ENCODE assay signal across 28 cellular contexts in the genomic region with DNA sequence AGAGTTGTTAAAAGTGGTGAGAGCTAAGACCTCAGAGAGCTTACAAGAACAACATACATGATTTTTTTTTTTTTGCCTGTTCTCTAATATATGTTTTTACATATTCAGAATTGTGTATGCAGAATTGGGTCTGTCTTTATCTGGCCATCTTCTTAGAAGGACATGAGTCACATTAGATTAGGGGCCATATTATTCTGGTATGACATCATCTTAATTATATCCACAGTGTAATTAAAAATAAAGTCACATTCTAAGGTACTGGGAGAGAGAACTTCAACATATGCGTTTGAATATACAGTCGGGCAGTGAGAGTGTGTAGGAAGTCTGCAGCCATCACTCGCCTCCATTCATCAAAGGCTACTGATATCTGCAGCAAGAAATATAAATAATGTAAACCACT.
DNase-seq lines count a peak whose midpoint lies in the region; ATAC-seq, FAIRE-seq and TF ChIP-seq lines count a peak whose summit lies in the region.
"Had no signal": no experiment of that assay in that cellular context is flagged by ENCODE, and none has a peak within 500 bp of the region (broad histone marks: within the 10 kb centered on the region; RNA-seq: fewer than 3 reads in every experiment).

No MANE protein-coding gene starts in this region.

- WGBS in K562 (ENCODE audit: insufficient coverage, low coverage, missing lambda C conversion rate), result 5% methylated on average over 3 of the region's 3 CpGs
- WGBS in smooth muscle cell (ENCODE audit: low lambda C conversion rate), result 29% methylated on average over 3 of the region's 3 CpGs

- H3K4me2 ChIP-seq in GM23338 (no peak overlapping the region), K562 (ENCODE audit: insufficient read depth, low read length) (no peak overlapping the region), smooth muscle cell (peak overlapping the region; percentile 32)
- H3K4me2 ChIP-seq: BLaER1 had no signal

- no TSS peak for BruUV-seq in K562 (replicated peaks; lab: Mats Ljungman, UMichigan)

- no peak for TF ChIP-seq POLR2A in K562 (conservative IDR thresholded peaks at IDR 0.05)

- TF ChIP-seq CTCF in GM23338 (conservative IDR thresholded peaks at IDR 0.05; ENCODE audit: low read depth in 2 of 2), result no peak
- no peak for TF ChIP-seq CTCF in HEK293 (tag by site-specific recombination; IDR thresholded peaks at IDR 0.05)
- no peak for TF ChIP-seq CTCF in K562 (IDR thresholded peaks at IDR 0.05 in 2 of 3, conservative IDR thresholded peaks at IDR 0.05 in 1 of 3; ENCODE audit: insufficient read depth in 2 of 3, low read depth in 1 of 3, low read length in 3 of 3)
- no peak for TF ChIP-seq CTCF in smooth muscle cell (IDR thresholded peaks at IDR 0.05; ENCODE audit: borderline replicate concordance, insufficient read depth, poor library complexity, severe bottlenecking)
- TF ChIP-seq CTCF in omental fat pad (IDR thresholded peaks at IDR 0.05), result no peak
- no peak for TF ChIP-seq CTCF in GM13977 (IDR thresholded peaks at IDR 0.05; ENCODE audit: extremely low read depth, insufficient read depth, missing control alignments)

- H3K27ac ChIP-seq in GM23338 (ENCODE audit: low read depth) (no peak overlapping the region), HEK293 (ENCODE audit: extremely low read depth, low read depth, low read length) (no peak overlapping the region), K562 (ENCODE audit: extremely low read depth, low read depth, low read length) (no peak overlapping the region), smooth muscle cell (ENCODE audit: low read depth) (no peak overlapping the region)
- H3K27ac ChIP-seq: BLaER1 had no signal

- H3K36me3 ChIP-seq in GM23338 (ENCODE audit: insufficient read depth), result no peaks in the 10 kb centered on the region
- H3K36me3 ChIP-seq in HEK293 (ENCODE audit: control insufficient read depth in 2 of 2, insufficient read depth in 1 of 2, low read length in 2 of 2), result no peaks in the 10 kb centered on the region
- H3K36me3 ChIP-seq in K562 (ENCODE audit: control insufficient read depth, insufficient read depth, low read length), result no peaks in the 10 kb centered on the region
- no peaks in the 10 kb centered on the region for H3K36me3 ChIP-seq in smooth muscle cell (ENCODE audit: low read depth)
- H3K36me3 ChIP-seq: BE2C, BLaER1 had no signal

- H3K79me2 ChIP-seq in GM23338 (replicated peaks; ENCODE audit: insufficient read depth) (no peaks in the 10 kb centered on the region), K562 (ENCODE audit: control insufficient read depth, insufficient read depth, low read length) (no peaks in the 10 kb centered on the region), smooth muscle cell (ENCODE audit: low read depth) (no peaks in the 10 kb centered on the region)

- no peak for FAIRE-seq in K562 (lab: Jason Lieb, UNC)
- FAIRE-seq: A204.1, GM12878, GM12892, GM19239 had no signal

- H3K4me3 Mint-ChIP-seq in GM23338, result no peak overlapping the region
- H3K4me3 Mint-ChIP-seq: CD14-positive monocyte; CD4-positive, alpha-beta memory T cell; CD4-positive, CD25-positive, alpha-beta regulatory T cell; CD8-positive, alpha-beta memory T cell had no signal

- in situ Hi-C loops in K562 (cut with MboI), result no loop called here
- in situ Hi-C loops in GM13977 (cut with MboI; ENCODE audit: low pct_unique_long_range_greater_than_20kb, low sequenced_read_pairs, unreplicated experiment), result no loop called here

- POLR2A ChIA-PET in HEK293 (lab: Yijun Ruan, JAX), result no interaction called here
- POLR2A ChIA-PET in K562 (lab: Yijun Ruan, JAX), result no interaction called here

- H3F3A ChIP-seq in GM23338 (replicated peaks; ENCODE audit: low read depth), result no peaks in the 10 kb centered on the region
- no peaks in the 10 kb centered on the region for H3F3A ChIP-seq in smooth muscle cell (ENCODE audit: low read depth)

- H3K27me3 ChIP-seq in GM23338 (ENCODE audit: insufficient read depth) (no peaks in the 10 kb centered on the region), K562 (ENCODE audit: control insufficient read depth in 2 of 2, insufficient read depth in 2 of 2, low read length in 2 of 2) (no peaks in the 10 kb centered on the region), smooth muscle cell (ENCODE audit: low read depth) (no peaks in the 10 kb centered on the region)
- H3K27me3 ChIP-seq: BE2C, BLaER1 had no signal

- H3K27me3 Mint-ChIP-seq in GM23338 (ENCODE audit: insufficient read depth, low read depth, poor library complexity), result no peaks in the 10 kb centered on the region
- H3K27me3 Mint-ChIP-seq: CD4-positive, alpha-beta memory T cell; CD4-positive, CD25-positive, alpha-beta regulatory T cell had no signal

- H3K9me1 ChIP-seq in K562 (ENCODE audit: control insufficient read depth, insufficient read depth, low read length), result no peaks in the 10 kb centered on the region

- CTCF ChIA-PET in HEK293 (lab: Yijun Ruan, JAX) (no interaction called here), K562 (lab: Yijun Ruan, JAX; ENCODE audit: low intra/inter-chr PET ratio) (no interaction called here)

- H3K9me2 ChIP-seq in GM23338 (ENCODE audit: insufficient read depth), result no peaks in the 10 kb centered on the region

- TF ChIP-seq EP300 in K562 (IDR thresholded peaks at IDR 0.05; ENCODE audit: low read length), result no peak

- H3K27ac Mint-ChIP-seq in GM23338, result no peak overlapping the region
- H3K27ac Mint-ChIP-seq: CD4-positive, alpha-beta memory T cell; CD4-positive, CD25-positive, alpha-beta regulatory T cell; CD8-positive, alpha-beta memory T cell had no signal

- H3K4me1 Mint-ChIP-seq in GM23338, result no peaks in the 10 kb centered on the region
- H3K4me1 Mint-ChIP-seq: CD14-positive monocyte; CD4-positive, alpha-beta memory T cell; CD4-positive, CD25-positive, alpha-beta regulatory T cell; CD8-positive, alpha-beta memory T cell had no signal

- 0 out of 2 replicates have a peak overlapping the region, but pooled peaks have one; percentile 43 for H2AFZ ChIP-seq in GM23338
- no peak overlapping the region for H2AFZ ChIP-seq in K562 (ENCODE audit: low read depth, low read length)
- no peak overlapping the region for H2AFZ ChIP-seq in smooth muscle cell (ENCODE audit: low read depth)

- H3K4me1 ChIP-seq in GM23338 (ENCODE audit: insufficient read depth) (no peaks in the 10 kb centered on the region), HEK293 (ENCODE audit: control insufficient read depth, insufficient read depth, low read length) (no peaks in the 10 kb centered on the region), K562 (replicated peaks in 1 of 2; ENCODE audit: control insufficient read depth in 2 of 2, insufficient read depth in 2 of 2, low read length in 2 of 2) (no peaks in the 10 kb centered on the region; a peak in 1 of 5 replicates), smooth muscle cell (ENCODE audit: low read depth) (no peaks in the 10 kb centered on the region)
- H3K4me1 ChIP-seq: BE2C, BLaER1 had no signal

- ATAC-seq in GM23338, result no peak
- no peak for ATAC-seq in K562
- no peak for ATAC-seq in omental fat pad (ENCODE audit: low FRiP score)
- ATAC-seq: GM12878 had no signal

- H3K9me3 Mint-ChIP-seq in GM23338, result no peaks in the 10 kb centered on the region
- H3K9me3 Mint-ChIP-seq: CD14-positive monocyte had no signal

- DNase-seq in GM23338 (ENCODE audit: low spot score), result no peak
- DNase-seq in K562 (ENCODE audit: extremely low read depth in 1 of 4, low spot score in 3 of 4), result no peak
- no peak for DNase-seq in smooth muscle cell (lab: John Stamatoyannopoulos, UW; ENCODE audit: unreplicated experiment)
- no peak for DNase-seq in omental fat pad (ENCODE audit: low spot score)
- no peak for DNase-seq in GM13977 (ENCODE audit: low spot score)
- no peak for DNase-seq in RPMI8226
- DNase-seq: 8988T; ACHN; BE2C; C1 segment of cervical spinal cord; CD4-positive, alpha-beta memory T cell; CD4-positive, CD25-positive, alpha-beta regulatory T cell; CD8-positive, alpha-beta memory T cell; COR-L47; DMS 273 treated with DMSO at 0.1 percent for 48 hours; DMS153; DMS53; DMS79; DND-41; EL; GDM1 had no signal

- no peak for TF ChIP-seq RAD21 in K562 (CRISPR knock-in tag; conservative IDR thresholded peaks at IDR 0.05 in 1 of 2, IDR thresholded peaks at IDR 0.05 in 1 of 2)

- H3K36me3 Mint-ChIP-seq in GM23338 (ENCODE audit: low read depth), result no peaks in the 10 kb centered on the region; the same call in 2 of the 3 replicates
- H3K36me3 Mint-ChIP-seq: CD14-positive monocyte; CD4-positive, alpha-beta memory T cell; CD4-positive, CD25-positive, alpha-beta regulatory T cell; CD8-positive, alpha-beta memory T cell had no signal

- H4K20me1 ChIP-seq in GM23338 (replicated peaks; ENCODE audit: insufficient read depth) (no peaks in the 10 kb centered on the region), K562 (replicated peaks; ENCODE audit: control insufficient read depth, insufficient read depth, low read length) (no peaks in the 10 kb centered on the region), smooth muscle cell (ENCODE audit: low read depth) (no peaks in the 10 kb centered on the region)
- H4K20me1 ChIP-seq: BLaER1 had no signal

- no peaks in the 10 kb centered on the region for H3K9me3 ChIP-seq in HEK293 (ENCODE audit: control insufficient read depth, insufficient read depth, low read depth, low read length)
- H3K9me3 ChIP-seq in K562 (replicated peaks; ENCODE audit: control insufficient read depth, insufficient read depth, low read depth, low read length), result no peaks in the 10 kb centered on the region
- H3K9me3 ChIP-seq in smooth muscle cell (replicated peaks; ENCODE audit: low read depth), result no peaks in the 10 kb centered on the region
- H3K9me3 ChIP-seq: BE2C, BLaER1 had no signal

- intact Hi-C loops in K562 (cut with micrococcal nuclease), result no loop called here

- H3K4me3 ChIP-seq in GM23338 (no peak overlapping the region), HEK293 (ENCODE audit: low read depth, low read length) (no peak overlapping the region), K562 (no peak overlapping the region), smooth muscle cell (no peak overlapping the region)
- H3K4me3 ChIP-seq: BLaER1, GM12878 had no signal

- no peak overlapping the region for H3K9ac ChIP-seq in K562 (ENCODE audit: insufficient read depth in 1 of 2, low read depth in 2 of 2, low read length in 2 of 2)
- no peak overlapping the region for H3K9ac ChIP-seq in smooth muscle cell (ENCODE audit: low read depth)
- H3K9ac ChIP-seq: BLaER1 had no signal

TF ChIP-seq in K562, 482 proteins besides CTCF, POLR2A, EP300 and RAD21 (continues in another document):
- TF ChIP-seq BRF1 (IDR thresholded peaks at IDR 0.05; ENCODE audit: borderline replicate concordance, extremely low read depth, insufficient read length), result no peak
- TF ChIP-seq, protein P1, sequence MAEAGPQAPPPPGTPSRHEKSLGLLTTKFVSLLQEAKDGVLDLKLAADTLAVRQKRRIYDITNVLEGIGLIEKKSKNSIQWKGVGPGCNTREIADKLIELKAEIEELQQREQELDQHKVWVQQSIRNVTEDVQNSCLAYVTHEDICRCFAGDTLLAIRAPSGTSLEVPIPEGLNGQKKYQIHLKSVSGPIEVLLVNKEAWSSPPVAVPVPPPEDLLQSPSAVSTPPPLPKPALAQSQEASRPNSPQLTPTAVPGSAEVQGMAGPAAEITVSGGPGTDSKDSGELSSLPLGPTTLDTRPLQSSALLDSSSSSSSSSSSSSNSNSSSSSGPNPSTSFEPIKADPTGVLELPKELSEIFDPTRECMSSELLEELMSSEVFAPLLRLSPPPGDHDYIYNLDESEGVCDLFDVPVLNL (CRISPR knock-in tag; IDR thresholded peaks at IDR 0.05; ENCODE audit: low read depth), result no peak
- TF ChIP-seq ZNF12 (CRISPR knock-in tag; IDR thresholded peaks at IDR 0.05), result no peak
- no peak for TF ChIP-seq ERF (CRISPR knock-in tag; IDR thresholded peaks at IDR 0.05)
